14 cellular contexts compared by ENCODE assay signal in the genomic region with DNA sequence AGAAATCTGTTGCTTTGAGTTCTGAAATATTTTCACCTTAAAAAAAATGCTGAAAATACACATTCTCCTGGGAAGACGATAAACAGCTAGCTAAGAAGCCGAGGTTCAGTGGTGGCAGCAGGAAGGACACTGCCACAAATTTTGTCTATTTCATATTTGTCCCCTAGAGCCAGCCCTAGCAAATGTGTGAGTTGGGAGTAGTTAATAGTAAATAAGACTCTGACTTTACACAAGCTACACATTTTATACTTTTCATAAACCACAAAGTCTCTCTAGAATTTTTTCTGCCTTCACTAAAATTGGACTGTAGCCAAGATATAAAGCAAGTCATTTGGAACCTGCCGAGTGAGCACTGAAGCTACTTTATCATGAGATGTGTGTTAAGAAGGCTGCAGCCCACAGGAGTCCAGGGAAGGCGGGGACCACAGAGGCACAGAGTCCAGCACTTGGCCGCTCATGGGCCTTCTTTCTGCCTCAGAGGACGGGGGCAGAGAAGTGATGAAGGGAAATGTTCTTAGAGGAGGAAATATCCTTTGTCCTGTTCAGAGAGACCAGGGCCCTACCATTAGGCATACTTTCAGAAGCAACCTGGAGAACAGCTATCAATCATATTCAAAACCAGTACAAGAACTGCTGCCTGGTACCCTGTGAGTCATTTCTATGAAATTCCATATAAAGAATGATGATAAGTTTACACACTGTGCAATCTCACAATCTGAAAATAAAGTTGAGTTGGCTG.
DNase-seq lines count a peak whose midpoint lies in the region; ATAC-seq and TF ChIP-seq lines count a peak whose summit lies in the region.
"Had no signal": no experiment of that assay in that cellular context is flagged by ENCODE, and none has a peak within 500 bp of the region (broad histone marks: within the 10 kb centered on the region; RNA-seq: fewer than 3 reads in every experiment).

No MANE protein-coding gene starts in this region.

- no peak for TF ChIP-seq CTCF in left lung (IDR thresholded peaks at IDR 0.05)

- H3K9me3 ChIP-seq in left lung, result no peaks in the 10 kb centered on the region

- intact Hi-C loops in left lung (cut with DNase I), result no loop called here

- POLR2A ChIA-PET in activated CD4-positive, alpha-beta memory T cell treated with anti-CD3 and anti-CD28 coated beads, Interleukin-2, amount 10 ng/mL, durations not matched to agents 7 days and 5 days (lab: Charles Lee), result interaction anchor here (0.8 to 5.6 kb wide), 18 partner anchors 9 to 256 kb away, joined by 3 to 74 read pairs (median 4); a partner anchor contains a TSS

- CTCF ChIA-PET in activated CD4-positive, alpha-beta memory T cell treated with anti-CD3 and anti-CD28 coated beads, Interleukin-2, amount 10 ng/mL, durations not matched to agents 7 days and 5 days (lab: Charles Lee), result interaction anchor here (1.1 to 5.3 kb wide), 8 partner anchors 13 to 364 kb away, joined by 4 to 23 read pairs (median 10); no protein-coding TSS in a partner anchor

- no peaks in the 10 kb centered on the region for H3K36me3 ChIP-seq in left lung

- ATAC-seq in left lung (peak; percentile 55), GM19452 (IDR thresholded peaks at IDR 0.05; ENCODE audit: unreplicated experiment) (no peak)
- ATAC-seq: GM23338 had no signal

- peaks cover 21% of the 10 kb centered on the region for H3K36me3 Mint-ChIP-seq in activated CD4-positive, alpha-beta memory T cell treated with anti-CD3 and anti-CD28 coated beads, Interleukin-2, amount 10 ng/mL, durations not matched to agents 7 days and 5 days (ENCODE audit: low read depth)

- H3K27ac ChIP-seq in left lung, result no peak overlapping the region

- no peak overlapping the region for H3K4me3 ChIP-seq in left lung
- H3K4me3 ChIP-seq: GM23338 had no signal

- H3K27me3 ChIP-seq in left lung, result no peaks in the 10 kb centered on the region

- peaks cover 0 to 8% of the 10 kb centered on the region in 2 donors for H3K4me1 ChIP-seq in left lung

- no peak overlapping the region for H3K4me3 Mint-ChIP-seq in activated CD4-positive, alpha-beta memory T cell treated with anti-CD3 and anti-CD28 coated beads, Interleukin-2, amount 10 ng/mL, durations not matched to agents 7 days and 5 days
- H3K4me3 Mint-ChIP-seq: GM23338, neural crest cell had no signal

- peak overlapping the region; percentile 38 for H3K27ac Mint-ChIP-seq in activated CD4-positive, alpha-beta memory T cell treated with anti-CD3 and anti-CD28 coated beads, Interleukin-2, amount 10 ng/mL, durations not matched to agents 7 days and 5 days
- H3K27ac Mint-ChIP-seq: GM23338 had no signal

- peaks cover 6% of the 10 kb centered on the region for H3K9me3 Mint-ChIP-seq in activated CD4-positive, alpha-beta memory T cell treated with anti-CD3 and anti-CD28 coated beads, Interleukin-2, amount 10 ng/mL, durations not matched to agents 7 days and 5 days
- H3K9me3 Mint-ChIP-seq: GM23338, neural crest cell had no signal

- DNase-seq in NCI-H1417 (lab: John Stamatoyannopoulos, UW) (peak in 2 of 3 experiments; percentile 17 to 21), NCI-H1417 treated with DMSO at 0.1 percent for 48 hours (lab: John Stamatoyannopoulos, UW) (no peak), EL (peak; percentile 47), left lung (no peak), NK-92 (lab: John Stamatoyannopoulos, UW; ENCODE audit: unreplicated experiment) (no peak), SK-N-DZ (ENCODE audit: low spot score) (no peak)
- DNase-seq in activated CD4-positive, alpha-beta memory T cell treated with anti-CD3 and anti-CD28 coated beads, Interleukin-2, amount 10 ng/mL, durations not matched to agents 7 days and 5 days, result no peak
- DNase-seq: ACHN; GF-D8; NK-92 treated with Interleukin-12 subunit alpha and Interleukin-12 subunit beta, amount 100 ng/mL, for 24 hours; T1000 had no signal

- no peaks in the 10 kb centered on the region for H3K27me3 Mint-ChIP-seq in activated CD4-positive, alpha-beta memory T cell treated with anti-CD3 and anti-CD28 coated beads, Interleukin-2, amount 10 ng/mL, durations not matched to agents 7 days and 5 days

- H3K4me1 Mint-ChIP-seq in activated CD4-positive, alpha-beta memory T cell treated with anti-CD3 and anti-CD28 coated beads, Interleukin-2, amount 10 ng/mL, durations not matched to agents 7 days and 5 days, result peaks cover 46% of the 10 kb centered on the region
- H3K4me1 Mint-ChIP-seq: neural crest cell had no signal

Comparison
In these comparisons a context has a peak if more than half of its experiments do, and no peak if none do; other contexts are left out.
1. DNase-seq: peak in NCI-H1417 (2 of 3) and EL (single experiment); none in NCI-H1417 treated with DMSO at 0.1 percent for 48 hours (single experiment), activated CD4-positive, alpha-beta memory T cell treated with anti-CD3 and anti-CD28 coated beads, Interleukin-2, amount 10 ng/mL, durations not matched to agents 7 days and 5 days (single experiment), left lung (0 of 2), NK-92 (single experiment) and SK-N-DZ (single experiment).